8 cellular contexts compared by ENCODE assay signal in the genomic region with DNA sequence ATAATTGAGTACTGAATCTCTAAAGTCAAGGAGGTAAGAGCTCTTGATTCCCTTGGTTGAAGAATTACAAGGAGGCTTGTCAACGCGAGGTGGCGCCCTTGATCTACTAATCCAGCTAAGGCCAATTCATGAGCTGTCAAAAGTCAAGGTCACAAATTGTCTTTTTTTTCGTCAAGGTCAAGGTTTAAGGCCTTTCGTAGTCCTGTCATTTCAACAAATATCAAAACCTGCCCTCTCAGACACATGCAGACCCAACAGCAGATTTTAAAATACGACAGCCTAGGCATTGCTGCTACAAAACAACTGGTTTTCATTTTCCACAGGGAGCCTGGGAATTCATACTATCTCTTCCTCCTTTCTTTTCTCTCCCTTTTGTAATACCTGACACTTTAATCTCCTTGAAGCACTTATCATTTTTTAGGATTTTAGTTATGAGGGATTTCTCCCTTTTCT. TPM values are rescaled to one million over a fixed set of nuclear protein-coding genes. Genes with fewer than 3 reads are reported as not detected.
DNase-seq lines count a peak whose midpoint lies in the region; ATAC-seq, FAIRE-seq and TF ChIP-seq lines count a peak whose summit lies in the region.

No MANE protein-coding gene starts in this region.

- ATAC-seq in IMR-90 (ENCODE audit: low read depth) (peak; percentile 41; the same call in 1 of the 2 replicates), GM21381 (IDR thresholded peaks at IDR 0.05; ENCODE audit: unreplicated experiment) (no peak)
- peak; percentile 43 to 49 for ATAC-seq in activated T-cell treated with anti-CD3 and anti-CD28 coated beads, Interleukin-2, amount 50 U/mL, for 72 hours (replicated peaks in 1 of 2)

- H2BK120ac ChIP-seq in IMR-90 (ENCODE audit: low read depth, low read length): no peak overlapping the region

- H2AFZ ChIP-seq in IMR-90 (replicated peaks; ENCODE audit: low read length, poor library complexity) (no peak overlapping the region), fibroblast of lung (ENCODE audit: low read length) (no peak overlapping the region)

- no peaks in the 10 kb centered on the region for H3K36me3 Mint-ChIP-seq in CD4-positive, alpha-beta memory T cell
- no peaks in the 10 kb centered on the region for H3K36me3 Mint-ChIP-seq in activated T-cell treated with anti-CD3 and anti-CD28 coated beads, Interleukin-2, amount 50 U/mL, for 72 hours (ENCODE audit: insufficient read depth in 2 of 2)

- CTCF ChIA-PET in CD4-positive, alpha-beta memory T cell (lab: Charles Lee; ENCODE audit: partially characterized antibody): interaction anchor here (0.7 to 3.3 kb wide), 39 partner anchors 9 to 1303 kb away, joined by 3 to 39 read pairs (median 5); partner anchors contain the start of genes HOXA10 and HOXA11
- CTCF ChIA-PET in IMR-90 (lab: Yijun Ruan, JAX): interaction anchor here (0.5 to 2.2 kb wide), 19 partner anchors 9 to 1489 kb away, joined by 3 to 10 read pairs (median 3); no protein-coding TSS in a partner anchor

- H3K4me2 ChIP-seq in IMR-90 (ENCODE audit: low read depth, low read length): no peak overlapping the region
- H3K4me2 ChIP-seq in fibroblast of lung (ENCODE audit: extremely low read depth, insufficient read depth, low read length): no peak overlapping the region

- TF ChIP-seq POLR2A in IMR-90 (IDR thresholded peaks at IDR 0.05; ENCODE audit: low read depth, low read length): 0 out of 2 replicates have a peak, but pooled peaks have one; percentile 37
- no peak for TF ChIP-seq POLR2A in testis (IDR thresholded peaks at IDR 0.05)

- peak; percentile 94 for TF ChIP-seq RAD21 in IMR-90 (IDR thresholded peaks at IDR 0.05; ENCODE audit: low read length)

- H3K4me1 Mint-ChIP-seq in CD4-positive, alpha-beta memory T cell: peaks cover 19 to 54% (median 33%) of the 10 kb centered on the region in 4 donors
- peaks cover 35% of the 10 kb centered on the region for H3K4me1 Mint-ChIP-seq in activated T-cell treated with anti-CD3 and anti-CD28 coated beads, Interleukin-2, amount 50 U/mL, for 72 hours (ENCODE audit: low read depth)

- peaks cover 0 to 9% (median 2%) of the 10 kb centered on the region in 8 donors for H3K9me3 Mint-ChIP-seq in CD4-positive, alpha-beta memory T cell
- H3K9me3 Mint-ChIP-seq in activated T-cell treated with anti-CD3 and anti-CD28 coated beads, Interleukin-2, amount 50 U/mL, for 72 hours: no peaks in the 10 kb centered on the region

- H3K79me1 ChIP-seq in IMR-90 (ENCODE audit: low read depth in 1 of 2, low read length in 2 of 2): no peaks in the 10 kb centered on the region

- no peak overlapping the region for H3K27ac ChIP-seq in CD4-positive, alpha-beta memory T cell (ENCODE audit: low read depth, low read length)
- H3K27ac ChIP-seq in IMR-90 (ENCODE audit: insufficient read depth, low read length): no peak overlapping the region
- H3K27ac ChIP-seq in fibroblast of lung (ENCODE audit: insufficient read depth, low read length): no peak overlapping the region
- no peak overlapping the region for H3K27ac ChIP-seq in testis

- no peaks in the 10 kb centered on the region for H3K36me3 ChIP-seq in CD4-positive, alpha-beta memory T cell (ENCODE audit: insufficient read depth, low read length)
- no peaks in the 10 kb centered on the region for H3K36me3 ChIP-seq in IMR-90 (ENCODE audit: control insufficient read depth, insufficient read depth, low read length)
- H3K36me3 ChIP-seq in fibroblast of lung (ENCODE audit: control insufficient read depth, insufficient read depth, low read length): no peaks in the 10 kb centered on the region
- no peaks in the 10 kb centered on the region for H3K36me3 ChIP-seq in testis (ENCODE audit: low read depth, missing control alignments)

- H3K9ac ChIP-seq in IMR-90 (ENCODE audit: low read depth, low read length) (no peak overlapping the region), fibroblast of lung (ENCODE audit: insufficient read depth, low read length) (no peak overlapping the region)

- no peak overlapping the region for H2AK9ac ChIP-seq in IMR-90 (replicated peaks; ENCODE audit: low read depth, low read length, poor library complexity)

- no peak overlapping the region for H4K8ac ChIP-seq in IMR-90 (ENCODE audit: low read depth in 2 of 2, low read length in 2 of 2)

- no peaks in the 10 kb centered on the region for H3K9me3 ChIP-seq in CD4-positive, alpha-beta memory T cell (ENCODE audit: control insufficient read depth in 1 of 2, low read length in 2 of 2)
- H3K9me3 ChIP-seq in IMR-90 (ENCODE audit: control insufficient read depth, insufficient read depth, low read length): peaks cover 5% of the 10 kb centered on the region; the same call in 1 of the 2 replicates
- no peaks in the 10 kb centered on the region for H3K9me3 ChIP-seq in fibroblast of lung (ENCODE audit: control insufficient read depth, insufficient read depth, low read depth, low read length)
- H3K9me3 ChIP-seq in testis: no peaks in the 10 kb centered on the region

- H3K18ac ChIP-seq in IMR-90 (ENCODE audit: low read depth, low read length): no peak overlapping the region

- in situ Hi-C loops in IMR-90 (cut with MboI; ENCODE audit: low sequenced_read_pairs): loop anchor here (5.0 to 10.0 kb wide), 2 partner anchors 726 to 878 kb away; no protein-coding TSS in a partner anchor

- intact Hi-C loops in CD4-positive, alpha-beta memory T cell (cut with micrococcal nuclease): loop anchor here (1.0 to 10.0 kb wide), 8 partner anchors 380 to 978 kb away; partner anchors contain the start of gene HIBADH
- intact Hi-C loops in IMR-90 (cut with micrococcal nuclease): loop anchor here (1.0 to 10.0 kb wide), 12 partner anchors 380 to 1908 kb away; partner anchors contain the start of genes HIBADH and TAX1BP1
- intact Hi-C loops in testis (cut with DNase I; ENCODE audit: low total_unique reads): loop anchor here (10.0 kb wide), 2 partner anchors 738 to 888 kb away; no protein-coding TSS in a partner anchor

- no peak overlapping the region for H3K23ac ChIP-seq in IMR-90 (ENCODE audit: low read depth, low read length)

- H3K4ac ChIP-seq in IMR-90 (ENCODE audit: low read depth, low read length): no peak overlapping the region

- H2BK15ac ChIP-seq in IMR-90 (ENCODE audit: low read depth, low read length): no peak overlapping the region

- peaks cover 76% of the 10 kb centered on the region for H3K27me3 ChIP-seq in CD4-positive, alpha-beta memory T cell (ENCODE audit: insufficient read depth, low read length)
- H3K27me3 ChIP-seq in IMR-90 (ENCODE audit: control insufficient read depth, insufficient read depth, low read length) (peaks cover 86% of the 10 kb centered on the region), fibroblast of lung (ENCODE audit: control insufficient read depth, insufficient read depth, low read length) (peaks cover 71% of the 10 kb centered on the region), testis (no peaks in the 10 kb centered on the region)

- TF ChIP-seq CTCF in IMR-90 (conservative IDR thresholded peaks at IDR 0.05; ENCODE audit: low read depth, low read length) (peak; percentile 84), fibroblast of lung (conservative IDR thresholded peaks at IDR 0.05 in 1 of 2, IDR thresholded peaks at IDR 0.05 in 1 of 2; ENCODE audit: low read depth in 1 of 2, low read length in 2 of 2) (peak; percentile 81 to 88), testis (IDR thresholded peaks at IDR 0.05) (peak; percentile 57 to 73 (median 67))

- 5% methylated on average over 5 of the region's 6 CpGs; no CpG with 5 or more reads in 1 of the 2 experiments for WGBS in IMR-90 (ENCODE audit: extremely low coverage in 2 of 2, insufficient read length in 1 of 2), 2 experiments
- 6% methylated on average over 6 of the region's 6 CpGs for WGBS in testis, 2 donors

- no peaks in the 10 kb centered on the region for H3K79me2 ChIP-seq in fibroblast of lung (ENCODE audit: control insufficient read depth, insufficient read depth, low read length)

- H4K91ac ChIP-seq in IMR-90 (ENCODE audit: insufficient read depth, low read depth, low read length): no peak overlapping the region

- H2BK5ac ChIP-seq in IMR-90 (ENCODE audit: low read depth, low read length, poor library complexity, severe bottlenecking): no peak overlapping the region

- H3K27ac Mint-ChIP-seq in CD4-positive, alpha-beta memory T cell: peak overlapping the region in 2 of 7 donors; percentile 61 to 74
- peak overlapping the region; percentile 85 for H3K27ac Mint-ChIP-seq in activated T-cell treated with anti-CD3 and anti-CD28 coated beads, Interleukin-2, amount 50 U/mL, for 72 hours

- POLR2A ChIA-PET in CD4-positive, alpha-beta memory T cell (lab: Charles Lee; ENCODE audit: partially characterized antibody): interaction anchor here (1.1 to 2.3 kb wide), 3 partner anchors 11 to 544 kb away, joined by 4 to 9 read pairs (median 4); partner anchors contain the start of genes HOXA11 and TAX1BP1
- POLR2A ChIA-PET in IMR-90 (lab: Charles Lee; ENCODE audit: unreplicated experiment): no interaction called here

- peaks cover 14% of the 10 kb centered on the region; the same call in 1 of the 2 replicates for H4K20me1 ChIP-seq in IMR-90 (ENCODE audit: insufficient read depth, low read length)
- no peaks in the 10 kb centered on the region for H4K20me1 ChIP-seq in fibroblast of lung (ENCODE audit: control insufficient read depth, extremely low read depth, insufficient read depth, low read length)

- H2BK20ac ChIP-seq in IMR-90 (ENCODE audit: low read depth, low read length): no peak overlapping the region

- peaks cover 65 to 72% of the 10 kb centered on the region in 2 donors for H3K27me3 Mint-ChIP-seq in CD4-positive, alpha-beta memory T cell
- H3K27me3 Mint-ChIP-seq in activated T-cell treated with anti-CD3 and anti-CD28 coated beads, Interleukin-2, amount 50 U/mL, for 72 hours (ENCODE audit: low read depth): peaks cover 80% of the 10 kb centered on the region

- no peak overlapping the region for H3K4me3 ChIP-seq in CD4-positive, alpha-beta memory T cell (ENCODE audit: low read length in 2 of 2)
- H3K4me3 ChIP-seq in IMR-90 (ENCODE audit: insufficient read depth, low read depth, low read length): no peak overlapping the region
- no peak overlapping the region for H3K4me3 ChIP-seq in fibroblast of lung (replicated peaks in 1 of 4; ENCODE audit: control extremely low read depth in 1 of 4, insufficient read depth in 1 of 4, low read depth in 3 of 4, low read length in 4 of 4)
- H3K4me3 ChIP-seq in testis: no peak overlapping the region

- H3K4me3 Mint-ChIP-seq in CD4-positive, alpha-beta memory T cell: peak overlapping the region in 1 of 8 donors; percentile 52
- H3K4me3 Mint-ChIP-seq in activated T-cell treated with anti-CD3 and anti-CD28 coated beads, Interleukin-2, amount 50 U/mL, for 72 hours: no peak overlapping the region

- dilution Hi-C loops in IMR-90 (cut with HindIII; ENCODE audit: low sequenced_read_pairs, unreplicated experiment): no loop called here

- no TSS peak for BruUV-seq in IMR-90 (replicated peaks; lab: Mats Ljungman, UMichigan)

- peaks cover 45% of the 10 kb centered on the region for H3K4me1 ChIP-seq in CD4-positive, alpha-beta memory T cell (ENCODE audit: insufficient read depth, low read length)
- no peaks in the 10 kb centered on the region for H3K4me1 ChIP-seq in IMR-90 (ENCODE audit: control insufficient read depth, insufficient read depth, low read length)
- H3K4me1 ChIP-seq in fibroblast of lung (ENCODE audit: control insufficient read depth, extremely low read depth, insufficient read depth, low read length): no peaks in the 10 kb centered on the region
- peaks cover 9% of the 10 kb centered on the region for H3K4me1 ChIP-seq in testis

- 0 out of 2 replicates have a peak, but pooled peaks cover 5% of the 10 kb centered on the region for H3K9me1 ChIP-seq in IMR-90 (ENCODE audit: insufficient read depth, low read length)

- peak; percentile 77 for FAIRE-seq in RCC 7860 (lab: Jason Lieb, UNC)

- no peak overlapping the region for H2AK5ac ChIP-seq in IMR-90 (ENCODE audit: low read depth, low read length)

- DNase-seq in CD4-positive, alpha-beta memory T cell: peak; percentile 71 to 79 (median 75)
- DNase-seq in IMR-90: peak; percentile 71
- peak; percentile 43 for DNase-seq in RCC 7860 (ENCODE audit: low spot score)
- peak; percentile 85 for DNase-seq in activated T-cell treated with anti-CD3 and anti-CD28 coated beads, Interleukin-2, amount 50 U/mL, for 72 hours
- peak; percentile 52 to 83 for DNase-seq in fibroblast of lung (ENCODE audit: low read depth in 2 of 2)
- DNase-seq in non-pigmented ciliary epithelial cell (ENCODE audit: low read depth): peak; percentile 28
- DNase-seq in testis: peak; percentile 92

- no peak overlapping the region for H3K56ac ChIP-seq in IMR-90 (ENCODE audit: extremely low read depth, insufficient read depth, low read length)

- H4K5ac ChIP-seq in IMR-90 (ENCODE audit: low read depth, low read length): no peak overlapping the region

- no peak overlapping the region for H3K14ac ChIP-seq in IMR-90 (replicated peaks; ENCODE audit: low read depth, low read length)

RNA-seq across cellular contexts. Expression of gene HOXA13, which starts 3.6 kb away (rescaled TPM):
- total RNA-seq in CD4-positive, alpha-beta memory T cell: not detected
- polyA plus RNA-seq in CD4-positive, alpha-beta memory T cell: not detected
- total RNA-seq in IMR-90 (2012; rRNA removed) (not detected in 2 replicates), fibroblast of lung (not detected in 2 replicates), testis (not detected)
- polyA plus RNA-seq in IMR-90 (2012; rRNA removed) (not detected in 2 replicates), fibroblast of lung (not detected in 2 replicates), testis (ENCODE audit: insufficient read depth, low read depth, low replicate concordance) (0.30 TPM)
- not detected in 2 replicates for polyA plus RNA-seq in IMR-90 (2012; cell fraction: cytosol; rRNA removed)
- not detected in 2 replicates for polyA plus RNA-seq in IMR-90 (2012; cell fraction: nucleus; rRNA removed; ENCODE audit: low replicate concordance)
- total RNA-seq in activated T-cell treated with anti-CD3 and anti-CD28 coated beads, Interleukin-2, amount 50 U/mL, for 72 hours: not detected
- not detected in 2 replicates for polyA plus RNA-seq in fibroblast of lung (2012)
- polyA minus RNA-seq in fibroblast of lung (ENCODE audit: low replicate concordance): not detected in 2 replicates

RNA-seq across cellular contexts. Expression of gene HOXA11, which starts 11.3 kb away (rescaled TPM):
- total RNA-seq in CD4-positive, alpha-beta memory T cell: not detected
- polyA plus RNA-seq in CD4-positive, alpha-beta memory T cell: not detected
- total RNA-seq in IMR-90 (2012; rRNA removed): not detected in 2 replicates
- 0.04 and 0.05 TPM in 2 replicates for polyA plus RNA-seq in IMR-90 (2012; rRNA removed)
- polyA plus RNA-seq in IMR-90 (2012; cell fraction: cytosol; rRNA removed): 0.05 TPM in 1 of 2 replicates, not detected in the other
- 0.04 TPM in 1 of 2 replicates, not detected in the other for polyA plus RNA-seq in IMR-90 (2012; cell fraction: nucleus; rRNA removed; ENCODE audit: low replicate concordance)
- under 1 TPM; 0.09 to 0.14 TPM for total RNA-seq in activated T-cell treated with anti-CD3 and anti-CD28 coated beads, Interleukin-2, amount 50 U/mL, for 72 hours
- not detected in 2 replicates for total RNA-seq in fibroblast of lung
- polyA plus RNA-seq in fibroblast of lung: 0.03 and 0.18 TPM in 2 replicates
- polyA plus RNA-seq in fibroblast of lung (2012): 0.05 and 0.43 TPM in 2 replicates
- 0.12 TPM in 1 of 2 replicates, not detected in the other for polyA minus RNA-seq in fibroblast of lung (ENCODE audit: low replicate concordance)
- total RNA-seq in testis: under 1 TPM in 1 of 2 donors, not detected in 1; 0.25 TPM
- polyA plus RNA-seq in testis (ENCODE audit: insufficient read depth, low read depth, low replicate concordance): 0.96 TPM

RNA-seq across cellular contexts. Expression of gene HOXA10, which starts 22.2 kb away (rescaled TPM):
- not detected for total RNA-seq in CD4-positive, alpha-beta memory T cell
- polyA plus RNA-seq in CD4-positive, alpha-beta memory T cell: not detected
- total RNA-seq in IMR-90 (2012; rRNA removed) (0.18 and 0.28 TPM in 2 replicates), fibroblast of lung (under 0.01 and 0.17 TPM in 2 replicates), testis (1 to 10 TPM in 1 of 2 donors, under 1 TPM in 1; 0.31 to 1.8 TPM)
- polyA plus RNA-seq in IMR-90 (2012; rRNA removed) (0.10 TPM in 2 replicates), fibroblast of lung (0.25 and 1.00 TPM in 2 replicates), testis (ENCODE audit: insufficient read depth, low read depth, low replicate concordance) (1.6 TPM)
- 0.05 and 0.30 TPM in 2 replicates for polyA plus RNA-seq in IMR-90 (2012; cell fraction: cytosol; rRNA removed)
- polyA plus RNA-seq in IMR-90 (2012; cell fraction: nucleus; rRNA removed; ENCODE audit: low replicate concordance): 0.04 and 0.19 TPM in 2 replicates
- total RNA-seq in activated T-cell treated with anti-CD3 and anti-CD28 coated beads, Interleukin-2, amount 50 U/mL, for 72 hours: under 1 TPM; 0.19 to 0.26 TPM
- 0.12 and 0.75 TPM in 2 replicates for polyA plus RNA-seq in fibroblast of lung (2012)
- 1.6 TPM in 1 of 2 replicates, not detected in the other for polyA minus RNA-seq in fibroblast of lung (ENCODE audit: low replicate concordance)

RNA-seq across cellular contexts. Expression of gene HOXA9, which starts 31.0 kb away (rescaled TPM):
- not detected for total RNA-seq in CD4-positive, alpha-beta memory T cell
- not detected for polyA plus RNA-seq in CD4-positive, alpha-beta memory T cell
- total RNA-seq in IMR-90 (2012; rRNA removed) (0.18 and 0.28 TPM in 2 replicates), fibroblast of lung (under 0.01 TPM in 1 of 2 replicates, not detected in the other), testis (under 1 TPM; 0.25 to 0.39 TPM)
- polyA plus RNA-seq in IMR-90 (2012; rRNA removed) (0.32 and 0.59 TPM in 2 replicates), fibroblast of lung (0.08 and 0.11 TPM in 2 replicates), testis (ENCODE audit: insufficient read depth, low read depth, low replicate concordance) (1.0 TPM)
- polyA plus RNA-seq in IMR-90 (2012; cell fraction: cytosol; rRNA removed): 0.10 and 0.26 TPM in 2 replicates
- polyA plus RNA-seq in IMR-90 (2012; cell fraction: nucleus; rRNA removed; ENCODE audit: low replicate concordance): 0.59 and 0.63 TPM in 2 replicates
- not detected for total RNA-seq in activated T-cell treated with anti-CD3 and anti-CD28 coated beads, Interleukin-2, amount 50 U/mL, for 72 hours
- 0.09 TPM in 1 of 2 replicates, not detected in the other for polyA plus RNA-seq in fibroblast of lung (2012)
- not detected in 2 replicates for polyA minus RNA-seq in fibroblast of lung (ENCODE audit: low replicate concordance)

RNA-seq across cellular contexts. Expression of gene HOXA7, which starts 39.8 kb away (rescaled TPM):
- total RNA-seq in CD4-positive, alpha-beta memory T cell: not detected
- not detected for polyA plus RNA-seq in CD4-positive, alpha-beta memory T cell
- total RNA-seq in IMR-90 (2012; rRNA removed): under 0.01 and 0.18 TPM in 2 replicates
- 1.7 TPM in 2 replicates for polyA plus RNA-seq in IMR-90 (2012; rRNA removed)
- 2.0 and 2.2 TPM in 2 replicates for polyA plus RNA-seq in IMR-90 (2012; cell fraction: cytosol; rRNA removed)
- polyA plus RNA-seq in IMR-90 (2012; cell fraction: nucleus; rRNA removed; ENCODE audit: low replicate concordance): 0.51 and 0.71 TPM in 2 replicates
- total RNA-seq in activated T-cell treated with anti-CD3 and anti-CD28 coated beads, Interleukin-2, amount 50 U/mL, for 72 hours: not detected
- 1.0 and 1.2 TPM in 2 replicates for total RNA-seq in fibroblast of lung
- polyA plus RNA-seq in fibroblast of lung: 5.3 and 5.9 TPM in 2 replicates
- 6.8 and 7.9 TPM in 2 replicates for polyA plus RNA-seq in fibroblast of lung (2012)
- polyA minus RNA-seq in fibroblast of lung (ENCODE audit: low replicate concordance): 4.8 and 6.3 TPM in 2 replicates
- total RNA-seq in testis: 1 to 10 TPM; 3.1 to 7.8 TPM
- 13.1 TPM for polyA plus RNA-seq in testis (ENCODE audit: insufficient read depth, low read depth, low replicate concordance)

Comparison
In these comparisons a context has a peak if more than half of its experiments do, and no peak if none do; other contexts are left out.
1. DNase-seq: peak in every context shown above with its lines; median percentile 92 in testis; 85 in activated T-cell treated with anti-CD3 and anti-CD28 coated beads, Interleukin-2, amount 50 U/mL, for 72 hours; 75 in CD4-positive, alpha-beta memory T cell; 71 in IMR-90; 68 in fibroblast of lung; 43 in RCC 7860; 28 in non-pigmented ciliary epithelial cell.